ENCODE assay signal across 9 cellular contexts in genomic region chr6:47235964-47236760, GRCh38.
DNase-seq lines count a peak whose midpoint lies in the region; ATAC-seq and TF ChIP-seq lines count a peak whose summit lies in the region.
"Had no signal": no experiment of that assay in that cellular context is flagged by ENCODE, and none has a peak within 500 bp of the region (broad histone marks: within the 10 kb centered on the region; RNA-seq: fewer than 3 reads in every experiment).

No MANE protein-coding gene starts in this region.

- H3K9ac ChIP-seq in Loucy (ENCODE audit: low read depth, low read length, poor library complexity, severe bottlenecking), result peak overlapping the region; percentile 27
- H3K9ac ChIP-seq: neural progenitor cell had no signal

- H3K79me2 ChIP-seq in Loucy (ENCODE audit: insufficient read depth, low read length), result peaks cover 9% of the 10 kb centered on the region; the same call in 1 of the 2 replicates

- no peak for TF ChIP-seq CTCF in Loucy (conservative IDR thresholded peaks at IDR 0.05; ENCODE audit: low read length)
- no peak for TF ChIP-seq CTCF in Panc1 (IDR thresholded peaks at IDR 0.05)
- TF ChIP-seq CTCF in right lobe of liver (IDR thresholded peaks at IDR 0.05), result no peak

- TF ChIP-seq POLR2A in right lobe of liver (IDR thresholded peaks at IDR 0.05), result no peak

- in situ Hi-C loops in Panc1 (cut with HindIII; ENCODE audit: low pct_unique_long_range_greater_than_20kb, low sequenced_read_pairs), result no loop called here

- H2AFZ ChIP-seq in Loucy (ENCODE audit: low read length), result no peak overlapping the region
- H2AFZ ChIP-seq: neural progenitor cell had no signal

- H3K4me1 Mint-ChIP-seq in CD8-positive, alpha-beta memory T cell, result no peaks in the 10 kb centered on the region
- H3K4me1 Mint-ChIP-seq: neural progenitor cell had no signal

- H3K36me3 ChIP-seq in Loucy (ENCODE audit: insufficient read depth, low read length) (peaks cover 28% of the 10 kb centered on the region; the same call in 1 of the 2 replicates), Panc1 (ENCODE audit: control insufficient read depth, insufficient read depth, low read length) (0 out of 2 replicates have a peak, but pooled peaks cover 2% of the 10 kb centered on the region), right lobe of liver (no peaks in the 10 kb centered on the region)
- H3K36me3 ChIP-seq in CD8-positive, alpha-beta memory T cell (ENCODE audit: insufficient read depth, low read length), result no peaks in the 10 kb centered on the region
- H3K36me3 ChIP-seq: neural progenitor cell had no signal

- BruUV-seq in Panc1 (replicated peaks; lab: Mats Ljungman, UMichigan), result no TSS peak

- H3K27me3 Mint-ChIP-seq in CD8-positive, alpha-beta memory T cell, result peaks cover 4 to 19% of the 10 kb centered on the region in 2 donors

- no peak overlapping the region for H3K27ac Mint-ChIP-seq in CD8-positive, alpha-beta memory T cell
- H3K27ac Mint-ChIP-seq: neural progenitor cell had no signal

- H3F3A ChIP-seq in Loucy (ENCODE audit: low read depth), result no peaks in the 10 kb centered on the region

- H3K9me3 Mint-ChIP-seq in CD8-positive, alpha-beta memory T cell, result peaks cover 0 to 2% (median 0%) of the 10 kb centered on the region in 5 donors
- H3K9me3 Mint-ChIP-seq: neural progenitor cell had no signal

- DNase-seq in Panc1 (ENCODE audit: low read depth, low spot score) (no peak), right lobe of liver (no peak), NCI-H1694 (lab: John Stamatoyannopoulos, UW) (no peak), iPS-NIHi7 (ENCODE audit: extremely low spot score) (no peak)
- no peak for DNase-seq in CD8-positive, alpha-beta memory T cell

- H3K27me3 ChIP-seq in Loucy (ENCODE audit: insufficient read depth, low read length, poor library complexity, severe bottlenecking) (no peaks in the 10 kb centered on the region), Panc1 (ENCODE audit: control insufficient read depth, insufficient read depth, low read length) (no peaks in the 10 kb centered on the region), right lobe of liver (no peaks in the 10 kb centered on the region)
- H3K27me3 ChIP-seq in CD8-positive, alpha-beta memory T cell (ENCODE audit: insufficient read depth, low read length, poor library complexity, severe bottlenecking), result no peaks in the 10 kb centered on the region
- H3K27me3 ChIP-seq: neural progenitor cell had no signal

- H3K27ac ChIP-seq in Panc1 (ENCODE audit: low read length) (peak overlapping the region; percentile 6; the same call in 1 of the 2 replicates), right lobe of liver (no peak overlapping the region)
- no peak overlapping the region for H3K27ac ChIP-seq in CD8-positive, alpha-beta memory T cell (ENCODE audit: low read depth, low read length)
- H3K27ac ChIP-seq: neural progenitor cell had no signal

- peaks cover 0 to 4% (median 0%) of the 10 kb centered on the region in 3 donors for H3K36me3 Mint-ChIP-seq in CD8-positive, alpha-beta memory T cell

- H4K20me1 ChIP-seq in Loucy (ENCODE audit: insufficient read depth, low read length, poor library complexity, severe bottlenecking), result no peaks in the 10 kb centered on the region

- intact Hi-C loops in Panc1 (cut with micrococcal nuclease; ENCODE audit: unreplicated experiment), result no loop called here
- intact Hi-C loops in right lobe of liver (cut with DNase I), result no loop called here

- no peak overlapping the region for H3K4me2 ChIP-seq in Loucy (ENCODE audit: low read depth, low read length, poor library complexity, severe bottlenecking)
- H3K4me2 ChIP-seq: neural progenitor cell had no signal

- peaks cover 35% of the 10 kb centered on the region for H3K4me1 ChIP-seq in Loucy (ENCODE audit: insufficient read depth, low read length, poor library complexity, severe bottlenecking)
- peaks cover 14% of the 10 kb centered on the region; the same call in 1 of the 2 replicates for H3K4me1 ChIP-seq in Panc1 (ENCODE audit: control insufficient read depth, insufficient read depth, low read length)
- H3K4me1 ChIP-seq in right lobe of liver, result no peaks in the 10 kb centered on the region
- H3K4me1 ChIP-seq in CD8-positive, alpha-beta memory T cell (ENCODE audit: insufficient read depth, low read length), result no peaks in the 10 kb centered on the region

- no peak overlapping the region for H3K4me3 Mint-ChIP-seq in CD8-positive, alpha-beta memory T cell
- H3K4me3 Mint-ChIP-seq: neural progenitor cell had no signal

- CTCF ChIA-PET in Panc1 (lab: Charles Lee), result interaction anchor here (0.6 kb wide), 1 partner anchor 73 kb away, joined by 3 read pairs; no protein-coding TSS in a partner anchor
- CTCF ChIA-PET in CD8-positive, alpha-beta memory T cell (lab: Charles Lee), result no interaction called here

- H3K9me3 ChIP-seq in Loucy (ENCODE audit: insufficient read depth, low read depth, low read length) (no peaks in the 10 kb centered on the region), Panc1 (ENCODE audit: control insufficient read depth, insufficient read depth, low read depth, low read length) (no peaks in the 10 kb centered on the region), right lobe of liver (no peaks in the 10 kb centered on the region)
- no peaks in the 10 kb centered on the region for H3K9me3 ChIP-seq in CD8-positive, alpha-beta memory T cell (ENCODE audit: low read length)

- no peaks in the 10 kb centered on the region for H3K9me2 ChIP-seq in Loucy (replicated peaks; ENCODE audit: low read depth, low read length)

- ATAC-seq in GM18511 (IDR thresholded peaks at IDR 0.05; ENCODE audit: unreplicated experiment) (peak; percentile 93), Panc1 (peak; percentile 47; the same call in 1 of the 2 replicates), right lobe of liver (peak in 3 of 4 donors; percentile 50 to 67 (median 63)), HG02840 (IDR thresholded peaks at IDR 0.05; ENCODE audit: low FRiP score, unreplicated experiment) (no peak)

- no peak overlapping the region for H3K4me3 ChIP-seq in Loucy (ENCODE audit: low read length, poor library complexity, severe bottlenecking)
- H3K4me3 ChIP-seq in Panc1 (ENCODE audit: low read depth in 2 of 2, low read length in 2 of 2), result no peak overlapping the region
- H3K4me3 ChIP-seq in right lobe of liver, result no peak overlapping the region
- no peak overlapping the region for H3K4me3 ChIP-seq in CD8-positive, alpha-beta memory T cell (ENCODE audit: low read length)
- H3K4me3 ChIP-seq: neural progenitor cell had no signal

- 72% methylated on average over 6 of the region's 8 CpGs for WGBS in right lobe of liver (ENCODE audit: insufficient coverage, low coverage, low lambda C conversion rate, missing lambda C conversion rate)

- POLR2A ChIA-PET in Panc1 (lab: Charles Lee), result no interaction called here
- POLR2A ChIA-PET in CD8-positive, alpha-beta memory T cell (lab: Charles Lee), result no interaction called here
